Comparison of ENCODE assay signal across 26 cellular contexts in genomic region chr20:56762401-56762800, GRCh38.
"Had no signal": no experiment of that assay in that cellular context is flagged by ENCODE, and none has a peak within 500 bp of the region (broad histone marks: within the 10 kb centered on the region; RNA-seq: fewer than 3 reads in every experiment).

No MANE protein-coding gene starts in this region.

- FAIRE-seq: endometrium, small intestine had no signal

- H2AFZ ChIP-seq: hepatocyte had no signal

- H3K4me1 ChIP-seq: gastroesophageal sphincter, heart left ventricle, left lung, right lobe of liver, tibial nerve, uterus had no signal

- H3K36me3 ChIP-seq: gastroesophageal sphincter, heart left ventricle, left lung, ovary, right lobe of liver, thoracic aorta, tibial nerve, upper lobe of left lung, uterus had no signal

- ATAC-seq: effector memory CD8-positive, alpha-beta T cell; esophagus mucosa; gastroesophageal sphincter; heart left ventricle; left cardiac atrium; left lung; natural killer cell; right lobe of liver; stimulated activated naive B cell treated with anti-CD40 and anti-IgM and Interleukin-4, amounts not matched to agents 10 μg/mL and 1 μg/mL and 100 μg/mL, for 72 hours had no signal

- H3K79me2 ChIP-seq: hepatocyte had no signal

- H3K4me2 ChIP-seq: hepatocyte had no signal

- H3K9me3 Mint-ChIP-seq: natural killer cell; stimulated activated naive CD8-positive, alpha-beta T cell treated with anti-CD3 and anti-CD28 coated beads, Interleukin-15, Interleukin-2, amounts not matched to agents 100 ng/mL and 50 ng/mL, for 24 hours had no signal

- H3K27me3 ChIP-seq: heart left ventricle, hepatocyte, ovary, right lobe of liver, tibial nerve, upper lobe of left lung, uterus had no signal

- H3K27ac ChIP-seq: gastroesophageal sphincter, heart left ventricle, hepatocyte, left lung, ovary, right lobe of liver, thoracic aorta, tibial nerve, upper lobe of left lung, uterus had no signal

- H3K9me3 ChIP-seq: gastroesophageal sphincter, heart left ventricle, left lung, ovary, right lobe of liver, thoracic aorta, tibial nerve, upper lobe of left lung, uterus had no signal

- H3K27ac Mint-ChIP-seq: effector memory CD8-positive, alpha-beta T cell; natural killer cell; stimulated activated naive B cell treated with anti-CD40 and anti-IgM and Interleukin-4, amounts not matched to agents 10 μg/mL and 1 μg/mL and 100 μg/mL, for 72 hours; stimulated activated naive CD8-positive, alpha-beta T cell treated with anti-CD3 and anti-CD28 coated beads, Interleukin-15, Interleukin-2, amounts not matched to agents 100 ng/mL and 50 ng/mL, for 24 hours had no signal

- H3K4me3 ChIP-seq: gastroesophageal sphincter, heart left ventricle, hepatocyte, left lung, ovary, right lobe of liver, thoracic aorta, tibial nerve, upper lobe of left lung, uterus had no signal

- H3K36me3 Mint-ChIP-seq: natural killer cell; stimulated activated naive B cell treated with anti-CD40 and anti-IgM and Interleukin-4, amounts not matched to agents 10 μg/mL and 1 μg/mL and 100 μg/mL, for 72 hours had no signal

- DNase-seq: cortex of kidney; effector memory CD8-positive, alpha-beta T cell; foreskin fibroblast; heart left ventricle; left cardiac atrium; left lung; mesendoderm; natural killer cell; occipital lobe; ovary; posterior cingulate gyrus; retina; right lobe of liver; small intestine; stimulated activated CD4-positive, alpha-beta T cell treated with anti-CD3 and anti-CD28 coated beads, Interleukin-15, amount 100 ng/mL, for 24 hours; stimulated activated CD4-positive, alpha-beta T cell treated with anti-CD3 and anti-CD28 coated beads, Interleukin-2, amount 100 ng/mL, for 48 hours; stimulated activated naive B cell treated with anti-CD40 and anti-IgM and Interleukin-4, amounts not matched to agents 10 μg/mL and 1 μg/mL and 100 μg/mL, for 72 hours; upper lobe of left lung; uterus had no signal
